In genomic region chr5:25604682-25605081, GRCh38 we compare ENCODE assay signal across 4 cellular contexts.
TF ChIP-seq lines count a peak whose summit lies in the region.

No MANE protein-coding gene starts in this region.

TF ChIP-seq in HepG2, 621 proteins besides CTCF, POLR2A, EP300 and RAD21:
- TF ChIP-seq MAFF (IDR thresholded peaks at IDR 0.05; ENCODE audit: low read depth, low read length) (peak; percentile 53; the same call in 1 of the 2 replicates), ZSCAN20 (CRISPR knock-in tag; IDR thresholded peaks at IDR 0.05; ENCODE audit: borderline replicate concordance) (no peak), MAFK (conservative IDR thresholded peaks at IDR 0.05 in 1 of 2, IDR thresholded peaks at IDR 0.05 in 1 of 2; ENCODE audit: low read length in 2 of 2) (peak; percentile 57 to 64; a peak in 3 of 4 replicates), HNRNPL (IDR thresholded peaks at IDR 0.05; ENCODE audit: low read depth, low read length) (no peak), RCOR2 (CRISPR knock-in tag; IDR thresholded peaks at IDR 0.05) (no peak)

TF ChIP-seq in A549, 52 proteins besides CTCF, POLR2A, EP300 and RAD21:
- TF ChIP-seq CBX8 (IDR thresholded peaks at IDR 0.05) (no peak), MAFK (IDR thresholded peaks at IDR 0.05; ENCODE audit: partially characterized antibody) (peak; percentile 70)

TF ChIP-seq in IMR-90, 13 proteins besides CTCF, POLR2A, EP300 and RAD21:
- peak; percentile 56 for TF ChIP-seq MAFK (IDR thresholded peaks at IDR 0.05; ENCODE audit: low read depth, low read length)
- TF ChIP-seq CEBPB (IDR thresholded peaks at IDR 0.05; ENCODE audit: low read depth, low read length), result no peak

TF ChIP-seq in K562, 482 proteins besides CTCF, POLR2A, EP300 and RAD21:
- TF ChIP-seq PATZ1 (CRISPR knock-in tag; IDR thresholded peaks at IDR 0.05; ENCODE audit: borderline replicate concordance) (no peak), MAFG (tag; conservative IDR thresholded peaks at IDR 0.05) (peak; percentile 56; the same call in 1 of the 2 replicates), ZC3H8 (IDR thresholded peaks at IDR 0.05) (no peak), CHAMP1 (IDR thresholded peaks at IDR 0.05) (no peak), SNIP1 (IDR thresholded peaks at IDR 0.05; ENCODE audit: low read depth) (no peak), PHB (CRISPR knock-in tag; IDR thresholded peaks at IDR 0.05) (no peak), C11orf30 (IDR thresholded peaks at IDR 0.05; ENCODE audit: low read depth) (peak; percentile 52), ZNF316 (IDR thresholded peaks at IDR 0.05) (peak; percentile 72), TSC22D4 (tag; IDR thresholded peaks at IDR 0.05) (no peak), E4F1 (CRISPR knock-in tag; IDR thresholded peaks at IDR 0.05; ENCODE audit: borderline replicate concordance) (no peak), SUPT5H (IDR thresholded peaks at IDR 0.05) (no peak), ZFP30 (CRISPR knock-in tag; IDR thresholded peaks at IDR 0.05; ENCODE audit: borderline replicate concordance) (no peak), SREBF1 (IDR thresholded peaks at IDR 0.05; ENCODE audit: borderline replicate concordance, low read depth, low read length) (no peak), PTRF (tag; IDR thresholded peaks at IDR 0.05) (no peak), MAFF (IDR thresholded peaks at IDR 0.05; ENCODE audit: low read length) (peak; percentile 45; the same call in 1 of the 2 replicates), DMBX1 (CRISPR knock-in tag; IDR thresholded peaks at IDR 0.05; ENCODE audit: borderline replicate concordance) (no peak), ZFPM2 (CRISPR knock-in tag; IDR thresholded peaks at IDR 0.05) (no peak), CSDE1 (IDR thresholded peaks at IDR 0.05) (no peak), POLR3A (IDR thresholded peaks at IDR 0.05; ENCODE audit: borderline replicate concordance, extremely low read depth, insufficient read depth, insufficient read length) (no peak)
